Comparison of ENCODE assay signal across 22 cellular contexts in the genomic region with DNA sequence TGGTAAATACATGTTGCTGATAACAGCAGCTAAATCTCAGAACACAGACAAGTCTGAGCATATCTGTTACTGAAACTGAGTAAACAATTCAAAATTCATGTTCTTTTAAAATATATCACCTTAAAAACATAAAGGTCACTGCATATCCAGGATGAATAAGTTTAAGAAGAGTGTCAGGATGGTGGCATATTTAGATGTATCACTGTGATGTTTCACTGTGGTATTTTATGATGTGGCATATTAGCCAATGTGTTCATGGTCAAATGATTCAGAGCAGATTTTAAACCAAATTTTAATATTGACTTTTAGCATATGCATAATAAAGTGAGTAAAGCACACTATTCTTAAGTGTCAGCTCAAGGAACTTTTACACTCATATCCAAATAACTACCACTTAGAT.
DNase-seq lines count a peak whose midpoint lies in the region; ATAC-seq and TF ChIP-seq lines count a peak whose summit lies in the region.
"Had no signal": no experiment of that assay in that cellular context is flagged by ENCODE, and none has a peak within 500 bp of the region (broad histone marks: within the 10 kb centered on the region; RNA-seq: fewer than 3 reads in every experiment).

No MANE protein-coding gene starts in this region.

- no peaks in the 10 kb centered on the region for H3K36me3 Mint-ChIP-seq in stimulated activated effector memory CD8-positive, alpha-beta T cell treated with anti-CD3 and anti-CD28 coated beads, Interleukin-12 subunit alpha, Interleukin-12 subunit beta, amount 100 ng/mL, for 72 hours
- H3K36me3 Mint-ChIP-seq: CD4-positive, CD25-positive, alpha-beta regulatory T cell had no signal

- no peaks in the 10 kb centered on the region for H3K4me1 Mint-ChIP-seq in stimulated activated effector memory CD8-positive, alpha-beta T cell treated with anti-CD3 and anti-CD28 coated beads, Interleukin-12 subunit alpha, Interleukin-12 subunit beta, amount 100 ng/mL, for 72 hours
- H3K4me1 Mint-ChIP-seq: CD4-positive, CD25-positive, alpha-beta regulatory T cell had no signal

- ATAC-seq in stimulated activated effector memory CD8-positive, alpha-beta T cell treated with anti-CD3 and anti-CD28 coated beads, Interleukin-12 subunit alpha, Interleukin-12 subunit beta, amount 100 ng/mL, for 72 hours: peak; percentile 39
- no peak for ATAC-seq in HG02885 (IDR thresholded peaks at IDR 0.05; ENCODE audit: poor library complexity, unreplicated experiment)
- ATAC-seq: A549, HepG2, K562, Right ventricle myocardium inferior had no signal

- TF ChIP-seq CTCF in foreskin fibroblast (IDR thresholded peaks at IDR 0.05; ENCODE audit: low read depth, low read length): no peak

- H2AFZ ChIP-seq in neuronal stem cell (ENCODE audit: low read length): no peak overlapping the region

- H2BK12ac ChIP-seq in neuronal stem cell (ENCODE audit: low read length): no peak overlapping the region

- H4K91ac ChIP-seq in neuronal stem cell (ENCODE audit: low read depth, low read length, poor library complexity): no peak overlapping the region

- H2BK120ac ChIP-seq in neuronal stem cell (ENCODE audit: low read depth, low read length): no peak overlapping the region

- no peaks in the 10 kb centered on the region for H3K79me1 ChIP-seq in neuronal stem cell (ENCODE audit: low read depth, low read length)

- H3K4me1 ChIP-seq in neuronal stem cell (ENCODE audit: control insufficient read depth in 2 of 2, insufficient read depth in 1 of 2, low read depth in 1 of 2, low read length in 2 of 2): no peaks in the 10 kb centered on the region
- H3K4me1 ChIP-seq: BE2C had no signal

- no peak overlapping the region for H3K18ac ChIP-seq in neuronal stem cell (ENCODE audit: low read length)

- H3K9ac ChIP-seq in neuronal stem cell (ENCODE audit: low read depth, low read length, poor library complexity): no peak overlapping the region

- no peaks in the 10 kb centered on the region for H3K9me3 Mint-ChIP-seq in stimulated activated effector memory CD8-positive, alpha-beta T cell treated with anti-CD3 and anti-CD28 coated beads, Interleukin-12 subunit alpha, Interleukin-12 subunit beta, amount 100 ng/mL, for 72 hours

- peak; percentile 21 for DNase-seq in ELR (ENCODE audit: low read depth)
- peak; percentile 26 for DNase-seq in HS-5 (ENCODE audit: low read depth)
- DNase-seq in foreskin fibroblast: peak; percentile 6 to 9
- no peak for DNase-seq in stimulated activated effector memory CD8-positive, alpha-beta T cell treated with anti-CD3 and anti-CD28 coated beads, Interleukin-12 subunit alpha, Interleukin-12 subunit beta, amount 100 ng/mL, for 72 hours (ENCODE audit: low spot score in 2 of 2)
- no peak for DNase-seq in hepatic stellate cell (ENCODE audit: low spot score)
- DNase-seq in neuronal stem cell (ENCODE audit: low spot score): no peak
- DNase-seq: BE2C; CD4-positive, CD25-positive, alpha-beta regulatory T cell; MM.1S; NCI-H1048; NCI-H1417 treated with DMSO at 0.1 percent for 48 hours; NCI-H187; NCI-H2107; NCI-H446 treated with DMSO at 0.1 percent for 48 hours; NCI-H526 treated with DMSO at 0.1 percent for 48 hours; OCI-M1 had no signal

- no peak overlapping the region for H4K8ac ChIP-seq in neuronal stem cell (ENCODE audit: low read depth, low read length)

- no peak overlapping the region for H2BK5ac ChIP-seq in neuronal stem cell (ENCODE audit: low read length)

- H3K4me3 Mint-ChIP-seq in stimulated activated effector memory CD8-positive, alpha-beta T cell treated with anti-CD3 and anti-CD28 coated beads, Interleukin-12 subunit alpha, Interleukin-12 subunit beta, amount 100 ng/mL, for 72 hours: no peak overlapping the region
- H3K4me3 Mint-ChIP-seq: CD4-positive, CD25-positive, alpha-beta regulatory T cell had no signal

- H3K27ac ChIP-seq in neuronal stem cell (replicated peaks; ENCODE audit: low read length): no peak overlapping the region
- H3K27ac ChIP-seq: A549, SJSA1 had no signal

- H3K36me3 ChIP-seq in neuronal stem cell (replicated peaks in 1 of 2; ENCODE audit: control insufficient read depth in 2 of 2, insufficient read depth in 2 of 2, low read length in 2 of 2): no peaks in the 10 kb centered on the region
- H3K36me3 ChIP-seq: BE2C, SJSA1 had no signal

- no peak overlapping the region for H3K4me3 ChIP-seq in foreskin fibroblast (ENCODE audit: low read depth in 1 of 2, low read length in 2 of 2)
- H3K4me3 ChIP-seq in neuronal stem cell (ENCODE audit: low read length in 2 of 2): no peak overlapping the region
- H3K4me3 ChIP-seq: A549, K562, SJSA1 had no signal

- H2BK15ac ChIP-seq in neuronal stem cell (ENCODE audit: low read length): no peak overlapping the region

- no peak overlapping the region for H3K4ac ChIP-seq in neuronal stem cell (ENCODE audit: low read length)

- no peak overlapping the region for H3K14ac ChIP-seq in neuronal stem cell (ENCODE audit: low read length)

- no peak overlapping the region for H3K4me2 ChIP-seq in neuronal stem cell (ENCODE audit: insufficient read depth, low read length, poor library complexity, severe bottlenecking)
- H3K4me2 ChIP-seq: A549 had no signal

- H2AK5ac ChIP-seq in neuronal stem cell (ENCODE audit: low read depth, low read length): no peak overlapping the region

- H3K27ac Mint-ChIP-seq in stimulated activated effector memory CD8-positive, alpha-beta T cell treated with anti-CD3 and anti-CD28 coated beads, Interleukin-12 subunit alpha, Interleukin-12 subunit beta, amount 100 ng/mL, for 72 hours: no peak overlapping the region
- H3K27ac Mint-ChIP-seq: CD4-positive, CD25-positive, alpha-beta regulatory T cell had no signal

- H3K9me3 ChIP-seq in neuronal stem cell (replicated peaks in 1 of 2; ENCODE audit: control insufficient read depth in 2 of 2, insufficient read depth in 1 of 2, low read depth in 1 of 2, low read length in 2 of 2): no peaks in the 10 kb centered on the region
- H3K9me3 ChIP-seq: A549, BE2C, SJSA1 had no signal

- H3K27me3 ChIP-seq in neuronal stem cell (ENCODE audit: control insufficient read depth in 3 of 3, insufficient read depth in 3 of 3, low read depth in 1 of 3, low read length in 3 of 3): no peaks in the 10 kb centered on the region
- H3K27me3 ChIP-seq: BE2C, SJSA1 had no signal

- no peak overlapping the region for H3K23ac ChIP-seq in neuronal stem cell (ENCODE audit: low read depth, low read length, poor library complexity)

Comparison
In these comparisons a context has a peak if more than half of its experiments do, and no peak if none do; other contexts are left out.
1. DNase-seq: peak in ELR (single experiment), HS-5 (single experiment) and foreskin fibroblast (2 of 2); none in stimulated activated effector memory CD8-positive, alpha-beta T cell treated with anti-CD3 and anti-CD28 coated beads, Interleukin-12 subunit alpha, Interleukin-12 subunit beta, amount 100 ng/mL, for 72 hours (0 of 2), hepatic stellate cell (single experiment) and neuronal stem cell (single experiment).